36 cellular contexts compared by ENCODE assay signal in the genomic region with DNA sequence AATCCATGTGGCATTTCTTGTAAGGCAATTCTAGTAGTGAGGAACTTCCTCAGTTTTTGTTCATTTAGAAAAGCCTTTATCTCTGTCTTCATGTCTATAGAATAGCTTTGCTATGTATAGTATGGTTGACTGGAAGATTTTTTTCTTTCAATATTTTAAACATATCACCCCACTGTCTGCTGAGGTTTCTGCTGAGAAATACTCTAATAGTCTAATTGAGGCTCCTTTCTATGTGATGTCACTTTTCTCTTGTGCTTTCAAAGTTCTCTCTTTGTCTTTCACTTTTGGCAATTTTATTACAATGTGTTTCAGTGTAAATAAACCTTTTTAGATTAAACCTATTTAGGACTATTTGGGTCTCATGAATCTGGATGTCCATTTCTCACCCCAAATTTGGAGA.
"Had no signal": no experiment of that assay in that cellular context is flagged by ENCODE, and none has a peak within 500 bp of the region (broad histone marks: within the 10 kb centered on the region; RNA-seq: fewer than 3 reads in every experiment).

No MANE protein-coding gene starts in this region.

- H3K9me3 ChIP-seq: MG63 had no signal

- H3K27me3 ChIP-seq: MG63 had no signal

- H3K9ac ChIP-seq: KMS-11 had no signal

- DNase-seq: Karpas-422, Kasumi-1, MG63, MM.1S, MV-4-11, NCI-H1048, NCI-H1092, NCI-H1092 treated with DMSO at 0.1 percent for 48 hours, NCI-H1105, NCI-H1105 treated with DMSO at 0.1 percent for 48 hours, NCI-H1417, NCI-H1417 treated with DMSO at 0.1 percent for 48 hours, NCI-H1436, NCI-H1436 treated with DMSO at 0.1 percent for 48 hours, NCI-H146, NCI-H1694, NCI-H1694 treated with DMSO at 0.1 percent for 48 hours, NCI-H187, NCI-H187 treated with DMSO at 0.1 percent for 48 hours, NCI-H1930, NCI-H2029, NCI-H2029 treated with DMSO at 0.1 percent for 48 hours, NCI-H2081, NCI-H2081 treated with DMSO at 0.1 percent for 48 hours, NCI-H2107, NCI-H2171, NCI-H2171 treated with DMSO at 0.1 percent for 48 hours, NCI-H2227 treated with DMSO at 0.1 percent for 48 hours, NCI-H226, NCI-H345, NCI-H446, NCI-H446 treated with DMSO at 0.1 percent for 48 hours, NCI-H510A, NCI-H510A treated with DMSO at 0.1 percent for 48 hours, NCI-H524 had no signal

- H3K27ac ChIP-seq: KMS-11 had no signal

- H3K4me3 ChIP-seq: MG63 had no signal

- H3K36me3 ChIP-seq: MG63 had no signal

- H3K4me2 ChIP-seq: KMS-11 had no signal
